8 cellular contexts compared by ENCODE assay signal in genomic region chr16:85986931-85987749, GRCh38.
A peak's percentile ranks its signal among the peaks of the same experiment; 100 is the strongest.
DNase-seq lines count a peak whose midpoint lies in the region; ATAC-seq and TF ChIP-seq lines count a peak whose summit lies in the region.

No MANE protein-coding gene starts in this region.

- no peaks in the 10 kb centered on the region for H3K79me1 ChIP-seq in IMR-90 (ENCODE audit: low read depth in 1 of 2, low read length in 2 of 2)

- no peak overlapping the region for H3K4ac ChIP-seq in IMR-90 (ENCODE audit: low read depth, low read length)

- no peak overlapping the region for H3K56ac ChIP-seq in IMR-90 (ENCODE audit: extremely low read depth, insufficient read depth, low read length)

- H4K8ac ChIP-seq in IMR-90 (ENCODE audit: low read depth in 2 of 2, low read length in 2 of 2): no peak overlapping the region

- no peaks in the 10 kb centered on the region for H3K4me1 ChIP-seq in BE2C
- no peaks in the 10 kb centered on the region for H3K4me1 ChIP-seq in IMR-90 (ENCODE audit: control insufficient read depth, insufficient read depth, low read length)

- no peak overlapping the region for H3K9ac ChIP-seq in IMR-90 (ENCODE audit: low read depth, low read length)

- H3K36me3 ChIP-seq in BE2C (no peaks in the 10 kb centered on the region), IMR-90 (ENCODE audit: control insufficient read depth, insufficient read depth, low read length) (no peaks in the 10 kb centered on the region)

- dilution Hi-C loops in IMR-90 (cut with HindIII; ENCODE audit: low sequenced_read_pairs, unreplicated experiment): no loop called here

- POLR2A ChIA-PET in IMR-90 (lab: Charles Lee; ENCODE audit: unreplicated experiment): no interaction called here

- peak; percentile 40 for ATAC-seq in IMR-90 (ENCODE audit: low read depth)
- ATAC-seq in GM19328 (IDR thresholded peaks at IDR 0.05; ENCODE audit: unreplicated experiment): no peak

- CTCF ChIA-PET in IMR-90 (lab: Yijun Ruan, JAX): interaction anchor here (1.6 kb wide), 1 partner anchor 167 kb away, joined by 16 read pairs; no protein-coding TSS in a partner anchor

- no peak overlapping the region for H3K27ac ChIP-seq in IMR-90 (ENCODE audit: insufficient read depth, low read length)

- WGBS in IMR-90 (ENCODE audit: extremely low coverage in 2 of 2, insufficient read length in 1 of 2), 2 experiments: 85% methylated on average over 4 of the region's 12 CpGs; no CpG with 5 or more reads in 1 of the 2 experiments

- no peaks in the 10 kb centered on the region; the same call in 1 of the 2 replicates for H3K9me1 ChIP-seq in IMR-90 (ENCODE audit: insufficient read depth, low read length)

- H2AK5ac ChIP-seq in IMR-90 (ENCODE audit: low read depth, low read length): no peak overlapping the region

- H3K4me3 ChIP-seq in BE2C (ENCODE audit: low read depth, low read length) (no peak overlapping the region), IMR-90 (ENCODE audit: insufficient read depth, low read depth, low read length) (no peak overlapping the region)

- TF ChIP-seq CTCF in BE2C (IDR thresholded peaks at IDR 0.05; ENCODE audit: low read depth, low read length) (peak; percentile 20; the same call in 1 of the 2 replicates), IMR-90 (conservative IDR thresholded peaks at IDR 0.05; ENCODE audit: low read depth, low read length) (peak; percentile 24; the same call in 1 of the 2 replicates)

- H2BK120ac ChIP-seq in IMR-90 (ENCODE audit: low read depth, low read length): no peak overlapping the region

- no peak overlapping the region for H2BK15ac ChIP-seq in IMR-90 (ENCODE audit: low read depth, low read length)

- peaks cover 4% of the 10 kb centered on the region; the same call in 1 of the 2 replicates for H4K20me1 ChIP-seq in IMR-90 (ENCODE audit: insufficient read depth, low read length)

- H3K27me3 ChIP-seq in BE2C (peaks cover 94% of the 10 kb centered on the region), IMR-90 (ENCODE audit: control insufficient read depth, insufficient read depth, low read length) (peaks cover 83% of the 10 kb centered on the region)

- H3K14ac ChIP-seq in IMR-90 (replicated peaks; ENCODE audit: low read depth, low read length): no peak overlapping the region

- intact Hi-C loops in IMR-90 (cut with micrococcal nuclease) (loop anchor here (1.0 kb wide), 1 partner anchor 166 kb away; no protein-coding TSS in a partner anchor), cardiac septum (cut with DNase I) (loop anchor here (1.0 kb wide), 1 partner anchor 166 kb away; no protein-coding TSS in a partner anchor)

- no peak overlapping the region for H4K91ac ChIP-seq in IMR-90 (ENCODE audit: insufficient read depth, low read depth, low read length)

- no peak overlapping the region for H4K5ac ChIP-seq in IMR-90 (ENCODE audit: low read depth, low read length)

- peak; percentile 43 for DNase-seq in BE2C
- no peak for DNase-seq in IMR-90
- DNase-seq in activated CD8-positive, alpha-beta memory T cell treated with anti-CD3 and anti-CD28 coated beads for 24 hours: peak; percentile 83
- DNase-seq in cardiac septum (ENCODE audit: low spot score): peak; percentile 64
- DNase-seq in stimulated activated CD4-positive, alpha-beta T cell treated with anti-CD3 and anti-CD28 coated beads, Interleukin-2, amount 100 ng/mL, for 48 hours: peak; percentile 35 to 61
- no peak for DNase-seq in glomerular visceral epithelial cell (ENCODE audit: extremely low spot score)
- DNase-seq in NCI-H345 treated with DMSO at 0.1 percent for 48 hours (lab: John Stamatoyannopoulos, UW; ENCODE audit: unreplicated experiment): no peak

- no peak overlapping the region for H3K4me2 ChIP-seq in IMR-90 (ENCODE audit: low read depth, low read length)

- no peak overlapping the region for H3K23ac ChIP-seq in IMR-90 (ENCODE audit: low read depth, low read length)

- TF ChIP-seq POLR2A in IMR-90 (IDR thresholded peaks at IDR 0.05; ENCODE audit: low read depth, low read length): no peak

- peak; percentile 55 for TF ChIP-seq RAD21 in IMR-90 (IDR thresholded peaks at IDR 0.05; ENCODE audit: low read length)

- no peak overlapping the region for H3K18ac ChIP-seq in IMR-90 (ENCODE audit: low read depth, low read length)

- in situ Hi-C loops in IMR-90 (cut with MboI; ENCODE audit: low sequenced_read_pairs): loop anchor here (10.0 kb wide), 1 partner anchor 162 kb away; no protein-coding TSS in a partner anchor

- H2AFZ ChIP-seq in IMR-90 (replicated peaks; ENCODE audit: low read length, poor library complexity): no peak overlapping the region

- H3K9me3 ChIP-seq in BE2C (no peaks in the 10 kb centered on the region), IMR-90 (ENCODE audit: control insufficient read depth, insufficient read depth, low read length) (peaks cover 3% of the 10 kb centered on the region; the same call in 1 of the 2 replicates)

- no peak overlapping the region for H2BK20ac ChIP-seq in IMR-90 (ENCODE audit: low read depth, low read length)

- BruUV-seq in IMR-90 (replicated peaks; lab: Mats Ljungman, UMichigan): no TSS peak

- no peak overlapping the region for H2BK5ac ChIP-seq in IMR-90 (ENCODE audit: low read depth, low read length, poor library complexity, severe bottlenecking)

- no peak overlapping the region for H2AK9ac ChIP-seq in IMR-90 (replicated peaks; ENCODE audit: low read depth, low read length, poor library complexity)

TF ChIP-seq in IMR-90, 13 proteins besides CTCF, POLR2A, EP300 and RAD21:
- TF ChIP-seq SMC3 (IDR thresholded peaks at IDR 0.05; ENCODE audit: low read depth, low read length): peak; percentile 24; the same call in 1 of the 2 replicates
- no peak for TF ChIP-seq USF2 (IDR thresholded peaks at IDR 0.05; ENCODE audit: low read depth, low read length)

Comparison
In these comparisons a context has a peak if more than half of its experiments do, and no peak if none do; other contexts are left out.
1. DNase-seq: peak in BE2C (single experiment), activated CD8-positive, alpha-beta memory T cell treated with anti-CD3 and anti-CD28 coated beads for 24 hours (single experiment), cardiac septum (single experiment) and stimulated activated CD4-positive, alpha-beta T cell treated with anti-CD3 and anti-CD28 coated beads, Interleukin-2, amount 100 ng/mL, for 48 hours (2 of 2); none in IMR-90 (single experiment), glomerular visceral epithelial cell (single experiment) and NCI-H345 treated with DMSO at 0.1 percent for 48 hours (single experiment).